Comparison of ENCODE assay signal across 1 cellular context in genomic region chr9:126973651-126974529, GRCh38.
TF ChIP-seq lines count a peak whose summit lies in the region.

No MANE protein-coding gene starts in this region.

TF ChIP-seq in GM12878, 131 proteins besides CTCF, POLR2A, EP300 and RAD21 (continued from another document):
- TF ChIP-seq SKIL (IDR thresholded peaks at IDR 0.05; ENCODE audit: low read depth, poor library complexity, severe bottlenecking): no peak
- TF ChIP-seq SIX5 (IDR thresholded peaks at IDR 0.05; ENCODE audit: low read depth, low read length, severe bottlenecking): no peak
- no peak for TF ChIP-seq BRCA1 (IDR thresholded peaks at IDR 0.05; ENCODE audit: low read depth, low read length)
- TF ChIP-seq SUPT20H (IDR thresholded peaks at IDR 0.05; ENCODE audit: borderline replicate concordance, control insufficient read depth, low read depth, low read length): no peak
- TF ChIP-seq IKZF1 (conservative IDR thresholded peaks at IDR 0.05): peak; percentile 42
- peak; percentile 29; the same call in 1 of the 2 replicates for TF ChIP-seq CREM (IDR thresholded peaks at IDR 0.05; ENCODE audit: low read depth)
- no peak for TF ChIP-seq CHD4 (IDR thresholded peaks at IDR 0.05)
- no peak for TF ChIP-seq ZNF217 (IDR thresholded peaks at IDR 0.05)
- no peak for TF ChIP-seq ESRRA (IDR thresholded peaks at IDR 0.05; ENCODE audit: low read length)
TF ChIP-seq in GM12878: peak in this region for 13.
